In the genomic region with DNA sequence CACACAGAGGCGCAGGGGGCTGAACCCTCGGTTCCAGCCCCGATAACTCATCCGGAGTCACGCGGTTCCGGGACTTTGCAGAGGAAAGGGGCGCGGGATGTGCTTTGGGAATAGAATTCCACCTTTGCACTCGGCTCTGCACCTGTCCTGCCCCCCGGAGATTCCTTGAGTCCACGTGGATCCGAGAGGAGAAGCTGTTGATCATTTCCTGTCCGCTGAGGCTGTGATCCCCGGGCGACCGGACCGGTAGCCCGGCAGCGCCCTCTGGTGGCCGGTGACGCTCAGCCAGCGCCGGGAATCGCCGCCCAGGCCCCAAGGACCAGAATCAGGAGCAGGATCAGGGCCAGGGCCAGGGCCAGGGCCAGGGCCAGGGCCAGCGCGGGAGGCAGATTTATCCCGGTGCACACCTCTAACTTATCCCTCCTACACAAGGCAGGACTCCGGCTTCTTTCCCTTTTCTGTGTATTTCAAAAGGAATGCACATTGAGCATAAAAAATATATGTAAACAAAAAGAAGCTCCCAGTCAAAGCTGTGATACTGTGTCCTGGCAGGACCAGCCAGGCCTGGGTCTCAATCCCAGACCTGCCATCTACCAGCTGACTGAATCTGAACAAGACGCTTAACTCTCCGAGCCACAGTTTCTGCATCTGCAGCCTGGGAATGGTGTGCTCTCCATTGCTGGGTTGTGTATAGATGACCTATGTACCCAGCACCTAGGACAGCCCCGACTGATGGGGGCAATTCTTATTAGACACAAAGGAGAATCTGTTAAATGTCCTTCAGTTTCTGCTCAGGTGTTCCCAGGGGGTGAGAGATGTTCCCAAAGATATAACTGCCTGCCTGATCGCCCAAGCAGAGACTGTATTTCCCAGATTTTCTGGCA, we compare ENCODE assay signal across 8 cellular contexts. TPM values are rescaled to one million over a fixed set of nuclear protein-coding genes. Genes with fewer than 3 reads are reported as not detected.
DNase-seq lines count a peak whose midpoint lies in the region; ATAC-seq and TF ChIP-seq lines count a peak whose summit lies in the region.

No MANE protein-coding gene starts in this region.

- H3K27me3 ChIP-seq in cardiac muscle cell (no peaks in the 10 kb centered on the region), testis (no peaks in the 10 kb centered on the region)

- no peak overlapping the region for H3K27ac ChIP-seq in cardiac muscle cell
- H3K27ac ChIP-seq in testis, result no peak overlapping the region

- no peak for TF ChIP-seq POLR2A in testis (IDR thresholded peaks at IDR 0.05)

- 7 to 15% methylated on average over 19 to 34 of the region's 34 CpGs for WGBS in testis, 2 donors

- peaks cover 6% of the 10 kb centered on the region for H3K27me3 Mint-ChIP-seq in activated naive CD4-positive, alpha-beta T cell treated with anti-CD3 and anti-CD28 coated beads, Interleukin-2, amount 50 U/mL, for 24 hours
- H3K27me3 Mint-ChIP-seq in osteocyte (ENCODE audit: unreplicated experiment), result no peaks in the 10 kb centered on the region

- peak; percentile 97 for DNase-seq in 8988T
- peak; percentile 92 for DNase-seq in GM13976 (ENCODE audit: low spot score)
- DNase-seq in LNCaP clone FGC (ENCODE audit: low read depth), result peak; percentile 13
- DNase-seq in cardiac muscle cell (ENCODE audit: low read depth in 1 of 2, low spot score in 1 of 2), result peak; percentile 79 to 86
- peak; percentile 93 for DNase-seq in osteocyte (ENCODE audit: extremely low spot score, unreplicated experiment)
- DNase-seq in testis, result peak; percentile 85

- H3K4me3 ChIP-seq in LNCaP clone FGC (ENCODE audit: low read depth, low read length) (peak overlapping the region; percentile 47), cardiac muscle cell (peak overlapping the region; percentile 19), testis (peak overlapping the region; percentile 21 to 55)

- intact Hi-C loops in testis (cut with DNase I; ENCODE audit: low total_unique reads), result loop anchor here (10.0 kb wide), 2 partner anchors 83 to 163 kb away; no protein-coding TSS in a partner anchor

- TF ChIP-seq CTCF in GM13976 (IDR thresholded peaks at IDR 0.05; ENCODE audit: borderline replicate concordance, control extremely low read depth, extremely low read depth, insufficient read depth, missing control alignments), result peak; percentile 97
- TF ChIP-seq CTCF in LNCaP clone FGC (IDR thresholded peaks at IDR 0.05; ENCODE audit: control insufficient read depth, extremely low read depth, insufficient read depth), result peak; percentile 87
- TF ChIP-seq CTCF in cardiac muscle cell (IDR thresholded peaks at IDR 0.05; ENCODE audit: low read depth, low read length), result peak; percentile 92
- peak; percentile 98 for TF ChIP-seq CTCF in osteocyte (IDR thresholded peaks at IDR 0.05)
- TF ChIP-seq CTCF in testis (IDR thresholded peaks at IDR 0.05), result peak; percentile 88 to 97 (median 94)

- H3K36me3 ChIP-seq in cardiac muscle cell (no peaks in the 10 kb centered on the region), testis (ENCODE audit: low read depth, missing control alignments) (no peaks in the 10 kb centered on the region)

- H3K9me3 Mint-ChIP-seq in activated naive CD4-positive, alpha-beta T cell treated with anti-CD3 and anti-CD28 coated beads, Interleukin-2, amount 50 U/mL, for 24 hours, result no peaks in the 10 kb centered on the region
- no peaks in the 10 kb centered on the region for H3K9me3 Mint-ChIP-seq in osteocyte (ENCODE audit: unreplicated experiment)

- H3K4me1 ChIP-seq in cardiac muscle cell (ENCODE audit: low read depth), result no peaks in the 10 kb centered on the region
- H3K4me1 ChIP-seq in testis, result peaks cover 4% of the 10 kb centered on the region

- H3K9me3 ChIP-seq in cardiac muscle cell (ENCODE audit: low read depth), result no peaks in the 10 kb centered on the region
- H3K9me3 ChIP-seq in testis, result no peaks in the 10 kb centered on the region

- peak; percentile 96 for ATAC-seq in SK-N-SH treated with all-trans-retinoic acid at 6 μM for 48 hours

- in situ Hi-C loops in GM13976 (cut with MboI; ENCODE audit: low sequenced_read_pairs, unreplicated experiment), result loop anchor here (5.0 kb wide), 2 partner anchors 45 to 85 kb away; no protein-coding TSS in a partner anchor

- no peaks in the 10 kb centered on the region for H3K36me3 Mint-ChIP-seq in activated naive CD4-positive, alpha-beta T cell treated with anti-CD3 and anti-CD28 coated beads, Interleukin-2, amount 50 U/mL, for 24 hours
- no peaks in the 10 kb centered on the region for H3K36me3 Mint-ChIP-seq in osteocyte (ENCODE audit: unreplicated experiment)

- peak overlapping the region; percentile 65 for H3K4me3 Mint-ChIP-seq in activated naive CD4-positive, alpha-beta T cell treated with anti-CD3 and anti-CD28 coated beads, Interleukin-2, amount 50 U/mL, for 24 hours
- peak overlapping the region; percentile 63 for H3K4me3 Mint-ChIP-seq in osteocyte (ENCODE audit: unreplicated experiment)

- peaks cover 22% of the 10 kb centered on the region for H3K4me1 Mint-ChIP-seq in activated naive CD4-positive, alpha-beta T cell treated with anti-CD3 and anti-CD28 coated beads, Interleukin-2, amount 50 U/mL, for 24 hours
- peaks cover 4% of the 10 kb centered on the region for H3K4me1 Mint-ChIP-seq in osteocyte (ENCODE audit: unreplicated experiment)

- no peak overlapping the region for H3K27ac Mint-ChIP-seq in activated naive CD4-positive, alpha-beta T cell treated with anti-CD3 and anti-CD28 coated beads, Interleukin-2, amount 50 U/mL, for 24 hours
- no peak overlapping the region for H3K27ac Mint-ChIP-seq in osteocyte (ENCODE audit: unreplicated experiment)

TF ChIP-seq in SK-N-SH treated with all-trans-retinoic acid at 6 μM for 48 hours, 23 proteins besides CTCF, POLR2A, EP300 and RAD21 (continues in another document):
- TF ChIP-seq SNAI2 (CRISPR knock-in tag; IDR thresholded peaks at IDR 0.05), result no peak
- TF ChIP-seq, protein P1, sequence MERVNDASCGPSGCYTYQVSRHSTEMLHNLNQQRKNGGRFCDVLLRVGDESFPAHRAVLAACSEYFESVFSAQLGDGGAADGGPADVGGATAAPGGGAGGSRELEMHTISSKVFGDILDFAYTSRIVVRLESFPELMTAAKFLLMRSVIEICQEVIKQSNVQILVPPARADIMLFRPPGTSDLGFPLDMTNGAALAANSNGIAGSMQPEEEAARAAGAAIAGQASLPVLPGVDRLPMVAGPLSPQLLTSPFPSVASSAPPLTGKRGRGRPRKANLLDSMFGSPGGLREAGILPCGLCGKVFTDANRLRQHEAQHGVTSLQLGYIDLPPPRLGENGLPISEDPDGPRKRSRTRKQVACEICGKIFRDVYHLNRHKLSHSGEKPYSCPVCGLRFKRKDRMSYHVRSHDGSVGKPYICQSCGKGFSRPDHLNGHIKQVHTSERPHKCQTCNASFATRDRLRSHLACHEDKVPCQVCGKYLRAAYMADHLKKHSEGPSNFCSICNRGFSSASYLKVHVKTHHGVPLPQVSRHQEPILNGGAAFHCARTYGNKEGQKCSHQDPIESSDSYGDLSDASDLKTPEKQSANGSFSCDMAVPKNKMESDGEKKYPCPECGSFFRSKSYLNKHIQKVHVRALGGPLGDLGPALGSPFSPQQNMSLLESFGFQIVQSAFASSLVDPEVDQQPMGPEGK (CRISPR knock-in tag; IDR thresholded peaks at IDR 0.05; ENCODE audit: borderline replicate concordance), result no peak
- no peak for TF ChIP-seq ZC3H10 (CRISPR knock-in tag; IDR thresholded peaks at IDR 0.05)
- TF ChIP-seq, protein P2, sequence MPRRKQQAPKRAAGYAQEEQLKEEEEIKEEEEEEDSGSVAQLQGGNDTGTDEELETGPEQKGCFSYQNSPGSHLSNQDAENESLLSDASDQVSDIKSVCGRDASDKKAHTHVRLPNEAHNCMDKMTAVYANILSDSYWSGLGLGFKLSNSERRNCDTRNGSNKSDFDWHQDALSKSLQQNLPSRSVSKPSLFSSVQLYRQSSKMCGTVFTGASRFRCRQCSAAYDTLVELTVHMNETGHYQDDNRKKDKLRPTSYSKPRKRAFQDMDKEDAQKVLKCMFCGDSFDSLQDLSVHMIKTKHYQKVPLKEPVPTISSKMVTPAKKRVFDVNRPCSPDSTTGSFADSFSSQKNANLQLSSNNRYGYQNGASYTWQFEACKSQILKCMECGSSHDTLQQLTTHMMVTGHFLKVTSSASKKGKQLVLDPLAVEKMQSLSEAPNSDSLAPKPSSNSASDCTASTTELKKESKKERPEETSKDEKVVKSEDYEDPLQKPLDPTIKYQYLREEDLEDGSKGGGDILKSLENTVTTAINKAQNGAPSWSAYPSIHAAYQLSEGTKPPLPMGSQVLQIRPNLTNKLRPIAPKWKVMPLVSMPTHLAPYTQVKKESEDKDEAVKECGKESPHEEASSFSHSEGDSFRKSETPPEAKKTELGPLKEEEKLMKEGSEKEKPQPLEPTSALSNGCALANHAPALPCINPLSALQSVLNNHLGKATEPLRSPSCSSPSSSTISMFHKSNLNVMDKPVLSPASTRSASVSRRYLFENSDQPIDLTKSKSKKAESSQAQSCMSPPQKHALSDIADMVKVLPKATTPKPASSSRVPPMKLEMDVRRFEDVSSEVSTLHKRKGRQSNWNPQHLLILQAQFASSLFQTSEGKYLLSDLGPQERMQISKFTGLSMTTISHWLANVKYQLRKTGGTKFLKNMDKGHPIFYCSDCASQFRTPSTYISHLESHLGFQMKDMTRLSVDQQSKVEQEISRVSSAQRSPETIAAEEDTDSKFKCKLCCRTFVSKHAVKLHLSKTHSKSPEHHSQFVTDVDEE (CRISPR knock-in tag; IDR thresholded peaks at IDR 0.05), result no peak
- no peak for TF ChIP-seq ZNF565 (CRISPR knock-in tag; conservative IDR thresholded peaks at IDR 0.05; ENCODE audit: low read depth)
- no peak for TF ChIP-seq CSDC2 (CRISPR knock-in tag; IDR thresholded peaks at IDR 0.05)
- TF ChIP-seq, protein P3, sequence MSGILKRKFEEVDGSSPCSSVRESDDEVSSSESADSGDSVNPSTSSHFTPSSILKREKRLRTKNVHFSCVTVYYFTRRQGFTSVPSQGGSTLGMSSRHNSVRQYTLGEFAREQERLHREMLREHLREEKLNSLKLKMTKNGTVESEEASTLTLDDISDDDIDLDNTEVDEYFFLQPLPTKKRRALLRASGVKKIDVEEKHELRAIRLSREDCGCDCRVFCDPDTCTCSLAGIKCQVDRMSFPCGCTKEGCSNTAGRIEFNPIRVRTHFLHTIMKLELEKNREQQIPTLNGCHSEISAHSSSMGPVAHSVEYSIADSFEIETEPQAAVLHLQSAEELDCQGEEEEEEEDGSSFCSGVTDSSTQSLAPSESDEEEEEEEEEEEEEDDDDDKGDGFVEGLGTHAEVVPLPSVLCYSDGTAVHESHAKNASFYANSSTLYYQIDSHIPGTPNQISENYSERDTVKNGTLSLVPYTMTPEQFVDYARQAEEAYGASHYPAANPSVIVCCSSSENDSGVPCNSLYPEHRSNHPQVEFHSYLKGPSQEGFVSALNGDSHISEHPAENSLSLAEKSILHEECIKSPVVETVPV (CRISPR knock-in tag; IDR thresholded peaks at IDR 0.05), result no peak

RNA-seq across cellular contexts. Expression of a gene that starts 8.5 kb away (rescaled TPM):
- total RNA-seq in cardiac muscle cell (not detected in 2 replicates), osteocyte (not detected in 2 replicates), testis (100 to 1,000 TPM in 1 of 2 donors, 10 to 100 TPM in 1; 18.6 to 127 TPM)
- polyA plus RNA-seq in cardiac muscle cell (not detected in 2 replicates), testis (ENCODE audit: insufficient read depth, low read depth, low replicate concordance) (211 TPM)

RNA-seq across cellular contexts. Expression of a gene that starts 49.9 kb away (rescaled TPM):
- total RNA-seq in cardiac muscle cell, result 4.2 and 5.4 TPM in 2 replicates
- 2.2 and 5.3 TPM in 2 replicates for polyA plus RNA-seq in cardiac muscle cell
- not detected in 2 replicates for total RNA-seq in osteocyte
- total RNA-seq in testis, result 1 to 10 TPM; 5.3 to 6.9 TPM
- polyA plus RNA-seq in testis (ENCODE audit: insufficient read depth, low read depth, low replicate concordance), result 2.7 TPM

Comparison
In these comparisons a context has a peak if more than half of its experiments do, and no peak if none do; other contexts are left out.
1. DNase-seq: peak in every context shown above with its lines; median percentile 97 in 8988T; 93 in osteocyte; 92 in GM13976; 85 in testis; 82 in cardiac muscle cell; 13 in LNCaP clone FGC.
2. RNA of a gene that starts 8.5 kb away (total RNA-seq): 18.6 to 127 TPM in testis; not detected in cardiac muscle cell and not detected in osteocyte; every median in the first group is over 10 times any median in the second.
3. Peak in every context shown above with its lines, with median percentiles within 50 percentile points of each other: CTCF ChIP-seq and H3K4me3 ChIP-seq.